In the genomic region with DNA sequence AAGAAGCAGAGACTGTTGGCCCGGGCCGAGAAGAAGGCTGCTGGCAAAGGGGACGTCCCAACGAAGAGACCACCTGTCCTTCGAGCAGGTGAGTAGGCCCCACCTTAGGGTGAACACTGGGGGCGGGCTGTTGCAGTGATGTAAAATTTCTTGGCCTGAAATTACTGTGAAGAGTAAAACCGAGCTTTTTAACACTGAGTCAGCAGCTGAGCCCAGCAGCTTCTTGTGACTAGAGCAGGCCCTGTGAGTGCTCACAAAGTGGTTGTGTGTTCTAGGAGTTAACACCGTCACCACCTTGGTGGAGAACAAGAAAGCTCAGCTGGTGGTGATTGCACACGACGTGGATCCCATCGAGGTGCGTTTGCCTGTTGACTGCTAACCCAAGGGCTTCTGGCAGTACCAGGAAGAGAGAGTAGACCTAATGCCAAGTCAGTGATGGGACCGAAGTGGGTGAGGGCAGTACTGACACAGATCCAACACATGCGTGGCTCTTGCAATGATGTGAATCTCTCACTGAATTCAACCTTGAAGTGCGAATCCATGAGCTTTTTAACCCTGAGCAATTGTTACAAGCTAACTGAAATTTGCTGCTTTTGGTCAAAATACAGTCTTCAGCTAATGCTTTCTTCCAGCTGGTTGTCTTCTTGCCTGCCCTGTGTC, we compare ENCODE assay signal across 9 cellular contexts. TPM values are rescaled to one million over a fixed set of nuclear protein-coding genes. Genes with fewer than 3 reads are reported as not detected.
DNase-seq lines count a peak whose midpoint lies in the region; ATAC-seq and TF ChIP-seq lines count a peak whose summit lies in the region.
"Had no signal": no experiment of that assay in that cellular context is flagged by ENCODE, and none has a peak within 500 bp of the region (broad histone marks: within the 10 kb centered on the region; RNA-seq: fewer than 3 reads in every experiment).

No MANE protein-coding gene starts in this region.

- H2BK12ac ChIP-seq in trophoblast cell (ENCODE audit: low read length) = no peak overlapping the region

- H3K27me3 ChIP-seq in PC-3 (ENCODE audit: low read length) = no peaks in the 10 kb centered on the region
- no peaks in the 10 kb centered on the region for H3K27me3 ChIP-seq in trophoblast cell (ENCODE audit: insufficient read depth, low read length)

- H2BK5ac ChIP-seq in trophoblast cell (ENCODE audit: low read depth, low read length, poor library complexity) = no peak overlapping the region

- no peak overlapping the region for H4K12ac ChIP-seq in trophoblast cell (ENCODE audit: low read depth, low read length)

- peak overlapping the region; percentile 100; the same call in 1 of the 2 replicates for H3K4me3 ChIP-seq in PC-3 (ENCODE audit: low read length)
- no peak overlapping the region for H3K4me3 ChIP-seq in trophoblast cell (ENCODE audit: low read depth, low read length)

- intact Hi-C loops in activated CD4-positive, alpha-beta T cell treated with anti-CD3 and anti-CD28 coated beads for 36 hours (cut with DNase I, micrococcal nuclease) = loop anchor here (2.0 to 10.0 kb wide), 6 partner anchors 57 to 995 kb away; a partner anchor contains a TSS
- intact Hi-C loops in PC-3 (cut with micrococcal nuclease) = no loop called here

- peaks cover 44% of the 10 kb centered on the region for H3K4me1 Mint-ChIP-seq in activated CD4-positive, alpha-beta T cell treated with anti-CD3 and anti-CD28 coated beads for 36 hours
- peaks cover 34 to 36% of the 10 kb centered on the region in 2 donors for H3K4me1 Mint-ChIP-seq in effector memory CD8-positive, alpha-beta T cell (ENCODE audit: low read depth in 2 of 2)

- no peak overlapping the region for H3K14ac ChIP-seq in trophoblast cell (ENCODE audit: low read length)

- no peaks in the 10 kb centered on the region for H3K27me3 Mint-ChIP-seq in activated CD4-positive, alpha-beta T cell treated with anti-CD3 and anti-CD28 coated beads for 36 hours
- H3K27me3 Mint-ChIP-seq in effector memory CD8-positive, alpha-beta T cell = no peaks in the 10 kb centered on the region

- ATAC-seq in activated CD4-positive, alpha-beta T cell treated with anti-CD3 and anti-CD28 coated beads for 36 hours = peak; percentile 14
- ATAC-seq in PC-3 = no peak
- ATAC-seq in effector memory CD8-positive, alpha-beta T cell (replicated peaks) = no peak
- ATAC-seq in HG02938 (IDR thresholded peaks at IDR 0.05; ENCODE audit: unreplicated experiment) = no peak

- no peak overlapping the region for H4K8ac ChIP-seq in trophoblast cell (ENCODE audit: low read depth, low read length)

- peaks cover 12% of the 10 kb centered on the region for H3K79me1 ChIP-seq in trophoblast cell (ENCODE audit: low read length)

- H3K36me3 ChIP-seq in PC-3 (ENCODE audit: low read depth, low read length) (peaks cover 41% of the 10 kb centered on the region), trophoblast cell (ENCODE audit: control insufficient read depth in 1 of 2, insufficient read depth in 2 of 2, low read length in 2 of 2) (peaks cover 45 to 63% of the 10 kb centered on the region in 2 experiments)

- H3K79me2 ChIP-seq in PC-3 (ENCODE audit: low read length) (peaks cover 51% of the 10 kb centered on the region), trophoblast cell (ENCODE audit: control insufficient read depth, insufficient read depth, low read length, poor library complexity) (peaks cover 13% of the 10 kb centered on the region)

- no peaks in the 10 kb centered on the region for H3K9me2 ChIP-seq in PC-3 (replicated peaks; ENCODE audit: low read length)

- H3K27ac ChIP-seq in PC-3 (ENCODE audit: low read length) = no peak overlapping the region
- H3K27ac ChIP-seq in trophoblast cell (ENCODE audit: low read depth, low read length) = no peak overlapping the region

- H3K4me2 ChIP-seq in PC-3 (ENCODE audit: low read length) (peak overlapping the region; percentile 93), trophoblast cell (ENCODE audit: low read length) (peak overlapping the region; percentile 77)

- DNase-seq in activated CD4-positive, alpha-beta T cell treated with anti-CD3 and anti-CD28 coated beads for 36 hours = peak; percentile 57
- no peak for DNase-seq in activated CD4-positive, alpha-beta T cell treated with anti-CD3 and anti-CD28 coated beads for 4 hours
- DNase-seq in PC-3 = no peak
- DNase-seq in effector memory CD8-positive, alpha-beta T cell = no peak
- no peak for DNase-seq in trophoblast cell
- DNase-seq in SKM-1 treated with dmso at 0.1 percent for 144 hours (lab: John Stamatoyannopoulos, UW; ENCODE audit: unreplicated experiment) = no peak
- no peak for DNase-seq in NAMALWA (ENCODE audit: low spot score)
- DNase-seq: NCI-H2171 had no signal

- no peak for TF ChIP-seq CTCF in PC-3 (conservative IDR thresholded peaks at IDR 0.05; ENCODE audit: low read depth, low read length)

- no peak overlapping the region for H3K9ac ChIP-seq in PC-3 (ENCODE audit: low read length)
- H3K9ac ChIP-seq in trophoblast cell (ENCODE audit: low read length) = peak overlapping the region; percentile 57

- H4K91ac ChIP-seq in trophoblast cell (ENCODE audit: low read depth, low read length) = no peak overlapping the region

- H3K4me1 ChIP-seq in PC-3 (ENCODE audit: insufficient read depth, low read length) (peaks cover 13% of the 10 kb centered on the region), trophoblast cell (ENCODE audit: control insufficient read depth in 1 of 2, insufficient read depth in 2 of 2, low read length in 2 of 2) (peaks cover 4 to 19% of the 10 kb centered on the region in 2 experiments)

- no peak overlapping the region for H3K23ac ChIP-seq in trophoblast cell (ENCODE audit: low read length)

- peaks cover 70% of the 10 kb centered on the region for H3K36me3 Mint-ChIP-seq in activated CD4-positive, alpha-beta T cell treated with anti-CD3 and anti-CD28 coated beads for 36 hours (ENCODE audit: low read depth)
- H3K36me3 Mint-ChIP-seq in effector memory CD8-positive, alpha-beta T cell (ENCODE audit: insufficient read depth) = peaks cover 81% of the 10 kb centered on the region

- peak overlapping the region; percentile 97 for H3K4me3 Mint-ChIP-seq in activated CD4-positive, alpha-beta T cell treated with anti-CD3 and anti-CD28 coated beads for 36 hours
- peak overlapping the region in 1 of 2 donors; percentile 99 for H3K4me3 Mint-ChIP-seq in effector memory CD8-positive, alpha-beta T cell

- H3K4ac ChIP-seq in trophoblast cell (ENCODE audit: low read depth, low read length) = no peak overlapping the region

- H3K9me3 ChIP-seq in PC-3 (ENCODE audit: low read length) = no peaks in the 10 kb centered on the region
- peaks cover 1% of the 10 kb centered on the region for H3K9me3 ChIP-seq in trophoblast cell (ENCODE audit: insufficient read depth, low read depth, low read length)

- CTCF ChIA-PET in activated CD4-positive, alpha-beta T cell treated with anti-CD3 and anti-CD28 coated beads for 36 hours (lab: Charles Lee) = interaction anchor here (1.0 to 3.2 kb wide), 3 partner anchors 8 to 23 kb away, joined by 3 to 27 read pairs (median 5); no protein-coding TSS in a partner anchor
- CTCF ChIA-PET in PC-3 (lab: Charles Lee) = no interaction called here

- H3K18ac ChIP-seq in trophoblast cell (ENCODE audit: low read length) = no peak overlapping the region

- no CpG with 5 or more reads among the region's 15 CpGs for WGBS in trophoblast cell (ENCODE audit: extremely low coverage, insufficient coverage, insufficient read length)

- peaks cover 24% of the 10 kb centered on the region for H4K20me1 ChIP-seq in PC-3 (ENCODE audit: low read length)

- no TSS peak for BruUV-seq in PC-3 (replicated peaks; lab: Mats Ljungman, UMichigan)

- H3K27ac Mint-ChIP-seq in activated CD4-positive, alpha-beta T cell treated with anti-CD3 and anti-CD28 coated beads for 36 hours = peak overlapping the region; percentile 97
- H3K27ac Mint-ChIP-seq in effector memory CD8-positive, alpha-beta T cell = peak overlapping the region; percentile 98 to 99

- H2AFZ ChIP-seq in PC-3 (ENCODE audit: low read length) (no peak overlapping the region), trophoblast cell (ENCODE audit: insufficient read depth, low read length, poor library complexity) (no peak overlapping the region)

- no peak overlapping the region for H2BK120ac ChIP-seq in trophoblast cell (ENCODE audit: insufficient read depth, low read length, poor library complexity)

- peaks cover 13% of the 10 kb centered on the region for H3F3A ChIP-seq in PC-3 (ENCODE audit: low read length, unreplicated experiment)

- POLR2A ChIA-PET in activated CD4-positive, alpha-beta T cell treated with anti-CD3 and anti-CD28 coated beads for 36 hours (lab: Charles Lee) = interaction anchor here (0.9 to 13.3 kb wide), 3 partner anchors 10 to 229 kb away, joined by 4 to 287 read pairs (median 7); a partner anchor contains a TSS
- POLR2A ChIA-PET in PC-3 (lab: Charles Lee; ENCODE audit: unreplicated experiment) = no interaction called here

- H3K9me3 Mint-ChIP-seq in activated CD4-positive, alpha-beta T cell treated with anti-CD3 and anti-CD28 coated beads for 36 hours (ENCODE audit: low read depth) = no peaks in the 10 kb centered on the region
- no peaks in the 10 kb centered on the region for H3K9me3 Mint-ChIP-seq in effector memory CD8-positive, alpha-beta T cell

- no peak overlapping the region for H2AK5ac ChIP-seq in trophoblast cell (ENCODE audit: low read length)

RNA-seq across cellular contexts. Expression of a gene that starts 2.1 kb away (rescaled TPM):
- total RNA-seq in activated CD4-positive, alpha-beta T cell treated with anti-CD3 and anti-CD28 coated beads for 36 hours = 1,000 to 10,000 TPM; 3,179 to 3,246 TPM
- 998 and 1,156 TPM in 2 replicates for total RNA-seq in PC-3 (2014; rRNA removed)
- 1,644 and 1,714 TPM in 2 replicates for polyA plus RNA-seq in trophoblast cell (2013)

RNA-seq across cellular contexts. Expression of a gene that starts 2.2 kb away (rescaled TPM):
- 10 to 100 TPM; 22.9 to 26.4 TPM for total RNA-seq in activated CD4-positive, alpha-beta T cell treated with anti-CD3 and anti-CD28 coated beads for 36 hours
- total RNA-seq in PC-3 (2014; rRNA removed) = 20.5 and 24.5 TPM in 2 replicates
- polyA plus RNA-seq in trophoblast cell (2013) = 23.4 and 23.5 TPM in 2 replicates

RNA-seq across cellular contexts. Expression of a gene that starts 6.2 kb away (rescaled TPM):
- total RNA-seq in activated CD4-positive, alpha-beta T cell treated with anti-CD3 and anti-CD28 coated beads for 36 hours = 10 to 100 TPM; 17.4 to 29.1 TPM
- 15.7 and 28.1 TPM in 2 replicates for total RNA-seq in PC-3 (2014; rRNA removed)
- 21.3 and 22.9 TPM in 2 replicates for polyA plus RNA-seq in trophoblast cell (2013)

RNA-seq across cellular contexts. Expression of a gene that starts 6.3 kb away (rescaled TPM):
- total RNA-seq in activated CD4-positive, alpha-beta T cell treated with anti-CD3 and anti-CD28 coated beads for 36 hours = 10 to 100 TPM; 17.3 to 21.8 TPM
- 103 and 134 TPM in 2 replicates for total RNA-seq in PC-3 (2014; rRNA removed)
- polyA plus RNA-seq in trophoblast cell (2013) = 26.2 and 28.9 TPM in 2 replicates

RNA-seq across cellular contexts. Expression of a gene that starts 14.1 kb away (rescaled TPM):
- 10 to 100 TPM; 22.4 to 24.3 TPM for total RNA-seq in activated CD4-positive, alpha-beta T cell treated with anti-CD3 and anti-CD28 coated beads for 36 hours
- total RNA-seq in PC-3 (2014; rRNA removed) = 28.0 TPM in 2 replicates
- polyA plus RNA-seq in trophoblast cell (2013) = 10.1 and 10.4 TPM in 2 replicates
